In genomic region chr17:72977768-72978417, GRCh38 we compare ENCODE assay signal across 10 cellular contexts.
DNase-seq lines count a peak whose midpoint lies in the region; ATAC-seq and TF ChIP-seq lines count a peak whose summit lies in the region.
"Had no signal": no experiment of that assay in that cellular context is flagged by ENCODE, and none has a peak within 500 bp of the region (broad histone marks: within the 10 kb centered on the region; RNA-seq: fewer than 3 reads in every experiment).

No MANE protein-coding gene starts in this region.

- H3K36me3 Mint-ChIP-seq in immature natural killer cell (peaks cover 0 to 7% (median 0%) of the 10 kb centered on the region in 3 donors), H9 (ENCODE audit: insufficient read depth in 1 of 3, low read depth in 3 of 3) (peaks cover 0 to 2% (median 2%) of the 10 kb centered on the region in 3 experiments; a peak in 1 of 7 replicates), progenitor cell of endocrine pancreas (ENCODE audit: insufficient read depth) (no peaks in the 10 kb centered on the region)
- H3K36me3 Mint-ChIP-seq in stimulated activated memory B cell treated with anti-CD40 and anti-IgM and Interleukin-4, amounts not matched to agents 10 μg/mL and 1 μg/mL and 100 μg/mL, for 72 hours: no peaks in the 10 kb centered on the region
- H3K36me3 Mint-ChIP-seq in CD4-positive, alpha-beta memory T cell: peaks cover 0 to 13% of the 10 kb centered on the region in 2 donors

- no peaks in the 10 kb centered on the region for H3K23me2 ChIP-seq in H9 (ENCODE audit: insufficient read length, low read depth, low read length, poor library complexity, severe bottlenecking)

- no peaks in the 10 kb centered on the region for H3K27me3 ChIP-seq in H9 (ENCODE audit: insufficient read depth, low read length)
- no peaks in the 10 kb centered on the region for H3K27me3 ChIP-seq in CD4-positive, alpha-beta memory T cell (ENCODE audit: insufficient read depth, low read length)
- H3K27me3 ChIP-seq: colonic mucosa had no signal

- H2BK15ac ChIP-seq in H9 (ENCODE audit: low read depth, low read length): no peak overlapping the region

- WGBS in H9 (ENCODE audit: extremely low coverage, insufficient read length, low lambda C conversion rate): no CpG with 5 or more reads among the region's 20 CpGs

- H3K4me3 ChIP-seq in CD4-positive, alpha-beta memory T cell (ENCODE audit: low read length in 2 of 2): no peak overlapping the region
- H3K4me3 ChIP-seq: colonic mucosa had no signal

- no peaks in the 10 kb centered on the region for H3K9me3 Mint-ChIP-seq in immature natural killer cell
- no peaks in the 10 kb centered on the region for H3K9me3 Mint-ChIP-seq in stimulated activated memory B cell treated with anti-CD40 and anti-IgM and Interleukin-4, amounts not matched to agents 10 μg/mL and 1 μg/mL and 100 μg/mL, for 72 hours
- H3K9me3 Mint-ChIP-seq in H9: peaks cover 5 to 7% of the 10 kb centered on the region in 2 experiments
- peaks cover 0 to 2% (median 0%) of the 10 kb centered on the region in 8 donors for H3K9me3 Mint-ChIP-seq in CD4-positive, alpha-beta memory T cell
- no peaks in the 10 kb centered on the region for H3K9me3 Mint-ChIP-seq in progenitor cell of endocrine pancreas (ENCODE audit: low read depth)

- TF ChIP-seq CTCF in H9 (conservative IDR thresholded peaks at IDR 0.05) (no peak), progenitor cell of endocrine pancreas (IDR thresholded peaks at IDR 0.05; ENCODE audit: unreplicated experiment) (no peak)

- H3K27me3 Mint-ChIP-seq in immature natural killer cell (ENCODE audit: low read depth in 3 of 3): no peaks in the 10 kb centered on the region
- H3K27me3 Mint-ChIP-seq in stimulated activated memory B cell treated with anti-CD40 and anti-IgM and Interleukin-4, amounts not matched to agents 10 μg/mL and 1 μg/mL and 100 μg/mL, for 72 hours: no peaks in the 10 kb centered on the region
- H3K27me3 Mint-ChIP-seq in H9 (ENCODE audit: low read depth): no peaks in the 10 kb centered on the region
- no peaks in the 10 kb centered on the region for H3K27me3 Mint-ChIP-seq in CD4-positive, alpha-beta memory T cell
- peaks cover 75% of the 10 kb centered on the region for H3K27me3 Mint-ChIP-seq in progenitor cell of endocrine pancreas

- H3K4ac ChIP-seq in H9 (ENCODE audit: low read depth, low read length): no peak overlapping the region

- H3K4me1 Mint-ChIP-seq in immature natural killer cell: peaks cover 30 to 40% of the 10 kb centered on the region in 2 donors
- peaks cover 24% of the 10 kb centered on the region for H3K4me1 Mint-ChIP-seq in stimulated activated memory B cell treated with anti-CD40 and anti-IgM and Interleukin-4, amounts not matched to agents 10 μg/mL and 1 μg/mL and 100 μg/mL, for 72 hours
- peaks cover 9 to 11% of the 10 kb centered on the region in 2 experiments for H3K4me1 Mint-ChIP-seq in H9
- H3K4me1 Mint-ChIP-seq in CD4-positive, alpha-beta memory T cell: peaks cover 10 to 22% (median 13%) of the 10 kb centered on the region in 4 donors
- peaks cover 12% of the 10 kb centered on the region for H3K4me1 Mint-ChIP-seq in progenitor cell of endocrine pancreas (ENCODE audit: low read depth)

- H4K91ac ChIP-seq in H9 (ENCODE audit: insufficient read length, low read depth, low read length): no peak overlapping the region

- H2BK5ac ChIP-seq in H9 (ENCODE audit: insufficient read length, low read length): no peak overlapping the region

- H4K8ac ChIP-seq in H9 (replicated peaks; ENCODE audit: insufficient read length, low read depth, low read length): no peak overlapping the region

- no peak overlapping the region for H4K5ac ChIP-seq in H9 (ENCODE audit: insufficient read length, low read depth, low read length)

- no peak overlapping the region for H3K9ac ChIP-seq in H9 (ENCODE audit: extremely low read depth, insufficient read length, low read length)

- CTCF ChIA-PET in CD4-positive, alpha-beta memory T cell (lab: Charles Lee; ENCODE audit: partially characterized antibody): interaction anchor here (4.8 kb wide), 1 partner anchor 8 kb away, joined by 24 read pairs; no protein-coding TSS in a partner anchor

- no peaks in the 10 kb centered on the region for H3K79me1 ChIP-seq in H9 (ENCODE audit: insufficient read depth, low read depth, low read length, poor library complexity, severe bottlenecking)

- H3K56ac ChIP-seq in H9 (ENCODE audit: insufficient read length, low read depth, low read length): no peak overlapping the region

- H3K9me3 ChIP-seq in H9 (ENCODE audit: control insufficient read depth, low read depth, low read length): no peaks in the 10 kb centered on the region
- no peaks in the 10 kb centered on the region for H3K9me3 ChIP-seq in CD4-positive, alpha-beta memory T cell (ENCODE audit: control insufficient read depth in 1 of 2, low read length in 2 of 2)
- H3K9me3 ChIP-seq: colonic mucosa had no signal

- no peak overlapping the region for H2AK5ac ChIP-seq in H9 (ENCODE audit: insufficient read length, low read length)

- H3K27ac ChIP-seq in H9 (ENCODE audit: insufficient read length, low read depth, low read length): no peak overlapping the region
- H3K27ac ChIP-seq in CD4-positive, alpha-beta memory T cell (ENCODE audit: low read depth, low read length): no peak overlapping the region

- H2BK20ac ChIP-seq in H9 (ENCODE audit: low read depth, low read length, poor library complexity, severe bottlenecking): no peak overlapping the region

- H3K4me3 Mint-ChIP-seq in immature natural killer cell (peak overlapping the region in 4 of 5 donors; percentile 11 to 56 (median 40)), H9 (no peak overlapping the region), progenitor cell of endocrine pancreas (ENCODE audit: low read depth) (no peak overlapping the region)
- no peak overlapping the region for H3K4me3 Mint-ChIP-seq in stimulated activated memory B cell treated with anti-CD40 and anti-IgM and Interleukin-4, amounts not matched to agents 10 μg/mL and 1 μg/mL and 100 μg/mL, for 72 hours
- H3K4me3 Mint-ChIP-seq in CD4-positive, alpha-beta memory T cell: peak overlapping the region in 1 of 8 donors; percentile 36

- no peak overlapping the region for H2BK120ac ChIP-seq in H9 (ENCODE audit: low read depth, low read length, poor library complexity, severe bottlenecking)

- no peak overlapping the region for H2BK12ac ChIP-seq in H9 (ENCODE audit: insufficient read length, low read depth, low read length)

- no peak overlapping the region for H3K4me2 ChIP-seq in H9 (ENCODE audit: insufficient read depth, insufficient read length, low read length)

- no peaks in the 10 kb centered on the region for H3K4me1 ChIP-seq in H9 (ENCODE audit: insufficient read depth, low read length)
- no peaks in the 10 kb centered on the region for H3K4me1 ChIP-seq in CD4-positive, alpha-beta memory T cell (ENCODE audit: insufficient read depth, low read length)

- H3K27ac Mint-ChIP-seq in immature natural killer cell (peak overlapping the region in 1 of 6 donors; percentile 47), H9 (no peak overlapping the region; a peak in 1 of 7 replicates), progenitor cell of endocrine pancreas (no peak overlapping the region)
- peak overlapping the region; percentile 69 for H3K27ac Mint-ChIP-seq in stimulated activated memory B cell treated with anti-CD40 and anti-IgM and Interleukin-4, amounts not matched to agents 10 μg/mL and 1 μg/mL and 100 μg/mL, for 72 hours
- peak overlapping the region in 2 of 7 donors; percentile 42 to 77 for H3K27ac Mint-ChIP-seq in CD4-positive, alpha-beta memory T cell

- intact Hi-C loops in CD4-positive, alpha-beta memory T cell (cut with micrococcal nuclease): no loop called here

- POLR2A ChIA-PET in CD4-positive, alpha-beta memory T cell (lab: Charles Lee; ENCODE audit: partially characterized antibody): no interaction called here

- no peak overlapping the region for H3K14ac ChIP-seq in H9 (ENCODE audit: insufficient read depth, low read length)

- DNase-seq in HK-2 (ENCODE audit: unreplicated experiment) (peak; percentile 74), SHP77 treated with DMSO at 0.1 percent for 48 hours (lab: John Stamatoyannopoulos, UW) (peak; percentile 59), immature natural killer cell (no peak), NCI-H146 treated with DMSO at 0.1 percent for 48 hours (lab: John Stamatoyannopoulos, UW; ENCODE audit: unreplicated experiment) (no peak), H9 (no peak), progenitor cell of endocrine pancreas (ENCODE audit: low spot score, unreplicated experiment) (no peak)
- no peak for DNase-seq in CD4-positive, alpha-beta memory T cell
- DNase-seq: colonic mucosa; stimulated activated CD4-positive, alpha-beta T cell treated with anti-CD3 and anti-CD28 coated beads, Interleukin-4, amount 100 ng/mL, for 24 hours had no signal

- no peak overlapping the region for H2AFZ ChIP-seq in H9 (ENCODE audit: low read length)

- no peak overlapping the region for H3T11ph ChIP-seq in H9 (ENCODE audit: low read length)

- no peak for ATAC-seq in stimulated activated memory B cell treated with anti-CD40 and anti-IgM and Interleukin-4, amounts not matched to agents 10 μg/mL and 1 μg/mL and 100 μg/mL, for 72 hours

- H3K36me3 ChIP-seq in CD4-positive, alpha-beta memory T cell (ENCODE audit: insufficient read depth, low read length): no peaks in the 10 kb centered on the region
- H3K36me3 ChIP-seq: colonic mucosa had no signal

- no peak overlapping the region for H3K23ac ChIP-seq in H9 (ENCODE audit: insufficient read length, low read depth, low read length)

- no peaks in the 10 kb centered on the region for H4K20me1 ChIP-seq in H9 (ENCODE audit: control insufficient read depth, insufficient read depth, insufficient read length)

- H3K79me2 ChIP-seq in H9 (ENCODE audit: insufficient read depth, low read length): no peaks in the 10 kb centered on the region

- H3K18ac ChIP-seq in H9 (ENCODE audit: insufficient read length, low read depth, low read length): no peak overlapping the region

Comparison
In these comparisons a context has a peak if more than half of its experiments do, and no peak if none do; other contexts are left out.
1. DNase-seq: peak in HK-2 (single experiment) and SHP77 treated with DMSO at 0.1 percent for 48 hours (single experiment); none in immature natural killer cell (0 of 3), NCI-H146 treated with DMSO at 0.1 percent for 48 hours (single experiment), H9 (single experiment), CD4-positive, alpha-beta memory T cell (0 of 5) and progenitor cell of endocrine pancreas (single experiment).
2. H3K4me3 Mint-ChIP-seq: peak in immature natural killer cell (4 of 5); none in stimulated activated memory B cell treated with anti-CD40 and anti-IgM and Interleukin-4, amounts not matched to agents 10 μg/mL and 1 μg/mL and 100 μg/mL, for 72 hours (single experiment), H9 (0 of 2) and progenitor cell of endocrine pancreas (single experiment).